Comparison of ENCODE assay signal across 8 cellular contexts in genomic region chr17:43366809-43367587, GRCh38. TPM values are rescaled to one million over a fixed set of nuclear protein-coding genes. Genes with fewer than 3 reads are reported as not detected.
DNase-seq lines count a peak whose midpoint lies in the region; ATAC-seq and TF ChIP-seq lines count a peak whose summit lies in the region.

No MANE protein-coding gene starts in this region.

- no peak for TF ChIP-seq POLR2A in testis (IDR thresholded peaks at IDR 0.05)

- intact Hi-C loops in activated CD4-positive, alpha-beta T cell treated with anti-CD3 and anti-CD28 coated beads, Interleukin-2, amount 10 ng/mL, durations not matched to agents 24 days and 14 days (cut with micrococcal nuclease): no loop called here
- intact Hi-C loops in testis (cut with DNase I; ENCODE audit: low total_unique reads): no loop called here

- H3K36me3 Mint-ChIP-seq in activated CD4-positive, alpha-beta T cell treated with anti-CD3 and anti-CD28 coated beads, Interleukin-2, amount 10 ng/mL, durations not matched to agents 24 days and 14 days (ENCODE audit: low read depth): no peaks in the 10 kb centered on the region
- H3K36me3 Mint-ChIP-seq in activated naive CD4-positive, alpha-beta T cell treated with anti-CD3 and anti-CD28 coated beads, Interleukin-2, amount 50 U/mL, for 72 hours: no peaks in the 10 kb centered on the region

- no peaks in the 10 kb centered on the region for H3K27me3 Mint-ChIP-seq in activated CD4-positive, alpha-beta T cell treated with anti-CD3 and anti-CD28 coated beads, Interleukin-2, amount 10 ng/mL, durations not matched to agents 24 days and 14 days

- H3K27ac ChIP-seq in layer of hippocampus (ENCODE audit: low read depth, low read length) (peak overlapping the region; percentile 99), testis (peak overlapping the region; percentile 99 to 100)

- peak overlapping the region; percentile 100 for H3K27ac Mint-ChIP-seq in activated CD4-positive, alpha-beta T cell treated with anti-CD3 and anti-CD28 coated beads, Interleukin-2, amount 10 ng/mL, durations not matched to agents 24 days and 14 days
- H3K27ac Mint-ChIP-seq in activated naive CD4-positive, alpha-beta T cell treated with anti-CD3 and anti-CD28 coated beads, Interleukin-2, amount 50 U/mL, for 72 hours: peak overlapping the region; percentile 99 to 100

- H3K4me1 Mint-ChIP-seq in activated CD4-positive, alpha-beta T cell treated with anti-CD3 and anti-CD28 coated beads, Interleukin-2, amount 10 ng/mL, durations not matched to agents 24 days and 14 days: peaks cover 46% of the 10 kb centered on the region

- H3K4me1 ChIP-seq in testis: peaks cover 16% of the 10 kb centered on the region

- WGBS in testis, 2 donors: 59 to 72% methylated on average over 18 of the region's 18 CpGs

- H3K36me3 ChIP-seq in testis (ENCODE audit: low read depth, missing control alignments): no peaks in the 10 kb centered on the region

- no peak overlapping the region for H3K4me3 ChIP-seq in testis

- ATAC-seq in activated naive CD4-positive, alpha-beta T cell treated with anti-CD3 and anti-CD28 coated beads, Interleukin-2, amount 50 U/mL, for 72 hours: peak in 1 of 2 donors; percentile 12

- H3K27me3 ChIP-seq in layer of hippocampus (ENCODE audit: control insufficient read depth, insufficient read depth, low read length): no peaks in the 10 kb centered on the region
- no peaks in the 10 kb centered on the region for H3K27me3 ChIP-seq in testis

- peak overlapping the region; percentile 93 for H3K4me3 Mint-ChIP-seq in activated CD4-positive, alpha-beta T cell treated with anti-CD3 and anti-CD28 coated beads, Interleukin-2, amount 10 ng/mL, durations not matched to agents 24 days and 14 days

- peak; percentile 74 for DNase-seq in activated CD4-positive, alpha-beta T cell treated with anti-CD3 and anti-CD28 coated beads, Interleukin-2, amount 10 ng/mL, durations not matched to agents 24 days and 14 days
- no peak for DNase-seq in activated CD4-positive, alpha-beta T cell treated with anti-CD3 and anti-CD28 coated beads for 1 hour
- no peak for DNase-seq in activated naive CD4-positive, alpha-beta T cell treated with anti-CD3 and anti-CD28 coated beads, Interleukin-2, amount 50 U/mL, for 72 hours (ENCODE audit: low spot score in 2 of 2)
- DNase-seq in testis (no peak), cerebellum (ENCODE audit: low spot score) (no peak), EL (no peak), LoVo (ENCODE audit: low spot score) (no peak)

- no peaks in the 10 kb centered on the region for H3K9me3 ChIP-seq in testis

- H3K9me3 Mint-ChIP-seq in activated CD4-positive, alpha-beta T cell treated with anti-CD3 and anti-CD28 coated beads, Interleukin-2, amount 10 ng/mL, durations not matched to agents 24 days and 14 days: no peaks in the 10 kb centered on the region
- H3K9me3 Mint-ChIP-seq in activated naive CD4-positive, alpha-beta T cell treated with anti-CD3 and anti-CD28 coated beads, Interleukin-2, amount 50 U/mL, for 72 hours: no peaks in the 10 kb centered on the region

- TF ChIP-seq CTCF in testis (IDR thresholded peaks at IDR 0.05): no peak

RNA-seq across cellular contexts. Expression of gene ARL4D, which starts 31.8 kb away (rescaled TPM):
- 3.3 and 3.5 TPM in 2 replicates for total RNA-seq in activated CD4-positive, alpha-beta T cell treated with anti-CD3 and anti-CD28 coated beads, Interleukin-2, amount 10 ng/mL, durations not matched to agents 24 days and 14 days
- total RNA-seq in activated naive CD4-positive, alpha-beta T cell treated with anti-CD3 and anti-CD28 coated beads, Interleukin-2, amount 50 U/mL, for 72 hours: 1 to 10 TPM; 2.1 to 3.6 TPM
- total RNA-seq in testis (10 to 100 TPM; 26.5 to 45.6 TPM), cerebellum (5.1 TPM)
- 48.2 TPM for polyA plus RNA-seq in testis (ENCODE audit: insufficient read depth, low read depth, low replicate concordance)
